ENCODE assay signal across 8 cellular contexts in the genomic region with DNA sequence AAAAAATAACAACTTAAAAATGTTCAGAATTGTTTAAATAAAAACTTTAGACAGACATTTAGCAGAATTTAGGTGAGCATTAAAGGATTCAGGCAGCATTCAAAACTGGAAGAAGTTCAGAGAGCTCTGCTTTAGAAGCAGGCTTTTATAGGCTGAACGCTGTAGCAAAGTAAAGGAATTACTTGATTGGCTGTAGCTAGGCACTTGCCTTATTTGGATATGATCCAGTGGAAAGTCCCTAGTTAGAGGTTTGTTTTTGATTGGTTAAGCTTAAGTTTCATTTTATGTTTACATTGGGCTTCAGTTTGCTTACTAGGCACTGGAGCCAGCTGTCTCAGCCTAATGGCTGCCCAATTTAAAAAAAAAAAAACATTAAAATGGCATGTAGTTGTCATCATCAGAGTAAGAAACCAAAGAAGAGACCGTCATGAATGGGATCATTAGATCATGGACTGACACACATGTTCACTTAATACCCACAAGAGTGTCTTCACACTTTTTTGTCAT.
A peak's percentile ranks its signal among the peaks of the same experiment; 100 is the strongest.
DNase-seq lines count a peak whose midpoint lies in the region; ATAC-seq and TF ChIP-seq lines count a peak whose summit lies in the region.

No MANE protein-coding gene starts in this region.

- H3K9me3 ChIP-seq in mesodermal cell (ENCODE audit: control insufficient read depth, low read length) = no peaks in the 10 kb centered on the region

- peak overlapping the region; percentile 38 for H2AFZ ChIP-seq in ACC112 (ENCODE audit: low read length, unreplicated experiment)

- H3K36me3 ChIP-seq in ACC112 (ENCODE audit: insufficient read depth, low read length) (no peaks in the 10 kb centered on the region), mesodermal cell (ENCODE audit: control insufficient read depth, insufficient read depth, low read length) (peaks cover 7% of the 10 kb centered on the region)

- in situ Hi-C loops in GM13976 (cut with MboI; ENCODE audit: low sequenced_read_pairs, unreplicated experiment) = no loop called here

- peak overlapping the region; percentile 2; the same call in 1 of the 2 replicates for H3K4me3 ChIP-seq in ACC112 (ENCODE audit: low read depth, low read length)
- H3K4me3 ChIP-seq in mesodermal cell (ENCODE audit: extremely low read depth, insufficient read depth, low read length, poor library complexity, severe bottlenecking) = no peak overlapping the region

- no peaks in the 10 kb centered on the region for H3K27me3 ChIP-seq in ACC112 (ENCODE audit: insufficient read depth, low read length)

- H3K27ac ChIP-seq in ACC112 (ENCODE audit: low read depth, low read length) (peak overlapping the region; percentile 43), mesodermal cell (ENCODE audit: low read depth, low read length, severe bottlenecking) (peak overlapping the region; percentile 16)

- ATAC-seq in HG02623 (IDR thresholded peaks at IDR 0.05; ENCODE audit: unreplicated experiment) = peak; percentile 97
- peak; percentile 99 for ATAC-seq in SK-N-SH treated with all-trans-retinoic acid at 6 μM for 48 hours

- no peaks in the 10 kb centered on the region for H3K79me2 ChIP-seq in ACC112 (ENCODE audit: control insufficient read depth, insufficient read depth, low read length, unreplicated experiment)

- TF ChIP-seq CTCF in GM13976 (IDR thresholded peaks at IDR 0.05; ENCODE audit: borderline replicate concordance, control extremely low read depth, extremely low read depth, insufficient read depth, missing control alignments) = no peak

- peak; percentile 75 for DNase-seq in GM13976 (ENCODE audit: low spot score)
- peak; percentile 95 for DNase-seq in NAMALWA (ENCODE audit: low spot score)
- peak; percentile 98 for DNase-seq in dedifferentiated amniotic fluid mesenchymal stem cell (ENCODE audit: extremely low spot score)
- DNase-seq in GOT3 (lab: John Stamatoyannopoulos, UW) = no peak

- H3K4me1 ChIP-seq in ACC112 (ENCODE audit: control insufficient read depth, insufficient read depth, low read length, unreplicated experiment) (peaks cover 7% of the 10 kb centered on the region), mesodermal cell (ENCODE audit: control insufficient read depth, insufficient read depth, low read length, poor library complexity, severe bottlenecking) (no peaks in the 10 kb centered on the region)

- 22 to 25% methylated on average over 1 of the region's 2 CpGs for WGBS in mesodermal cell (ENCODE audit: insufficient coverage in 2 of 2), 2 experiments

TF ChIP-seq in SK-N-SH treated with all-trans-retinoic acid at 6 μM for 48 hours, 23 proteins besides CTCF, POLR2A, EP300 and RAD21:
- TF ChIP-seq GLIS3 (CRISPR knock-in tag; IDR thresholded peaks at IDR 0.05) (no peak), BACH2 (CRISPR knock-in tag; IDR thresholded peaks at IDR 0.05; ENCODE audit: borderline replicate concordance) (no peak), ZNF565 (CRISPR knock-in tag; conservative IDR thresholded peaks at IDR 0.05; ENCODE audit: low read depth) (no peak), ARNTL (CRISPR knock-in tag; IDR thresholded peaks at IDR 0.05; ENCODE audit: borderline replicate concordance, low read depth) (no peak)
- TF ChIP-seq, protein P1, sequence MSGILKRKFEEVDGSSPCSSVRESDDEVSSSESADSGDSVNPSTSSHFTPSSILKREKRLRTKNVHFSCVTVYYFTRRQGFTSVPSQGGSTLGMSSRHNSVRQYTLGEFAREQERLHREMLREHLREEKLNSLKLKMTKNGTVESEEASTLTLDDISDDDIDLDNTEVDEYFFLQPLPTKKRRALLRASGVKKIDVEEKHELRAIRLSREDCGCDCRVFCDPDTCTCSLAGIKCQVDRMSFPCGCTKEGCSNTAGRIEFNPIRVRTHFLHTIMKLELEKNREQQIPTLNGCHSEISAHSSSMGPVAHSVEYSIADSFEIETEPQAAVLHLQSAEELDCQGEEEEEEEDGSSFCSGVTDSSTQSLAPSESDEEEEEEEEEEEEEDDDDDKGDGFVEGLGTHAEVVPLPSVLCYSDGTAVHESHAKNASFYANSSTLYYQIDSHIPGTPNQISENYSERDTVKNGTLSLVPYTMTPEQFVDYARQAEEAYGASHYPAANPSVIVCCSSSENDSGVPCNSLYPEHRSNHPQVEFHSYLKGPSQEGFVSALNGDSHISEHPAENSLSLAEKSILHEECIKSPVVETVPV (CRISPR knock-in tag; IDR thresholded peaks at IDR 0.05) = no peak
- TF ChIP-seq, protein P2, sequence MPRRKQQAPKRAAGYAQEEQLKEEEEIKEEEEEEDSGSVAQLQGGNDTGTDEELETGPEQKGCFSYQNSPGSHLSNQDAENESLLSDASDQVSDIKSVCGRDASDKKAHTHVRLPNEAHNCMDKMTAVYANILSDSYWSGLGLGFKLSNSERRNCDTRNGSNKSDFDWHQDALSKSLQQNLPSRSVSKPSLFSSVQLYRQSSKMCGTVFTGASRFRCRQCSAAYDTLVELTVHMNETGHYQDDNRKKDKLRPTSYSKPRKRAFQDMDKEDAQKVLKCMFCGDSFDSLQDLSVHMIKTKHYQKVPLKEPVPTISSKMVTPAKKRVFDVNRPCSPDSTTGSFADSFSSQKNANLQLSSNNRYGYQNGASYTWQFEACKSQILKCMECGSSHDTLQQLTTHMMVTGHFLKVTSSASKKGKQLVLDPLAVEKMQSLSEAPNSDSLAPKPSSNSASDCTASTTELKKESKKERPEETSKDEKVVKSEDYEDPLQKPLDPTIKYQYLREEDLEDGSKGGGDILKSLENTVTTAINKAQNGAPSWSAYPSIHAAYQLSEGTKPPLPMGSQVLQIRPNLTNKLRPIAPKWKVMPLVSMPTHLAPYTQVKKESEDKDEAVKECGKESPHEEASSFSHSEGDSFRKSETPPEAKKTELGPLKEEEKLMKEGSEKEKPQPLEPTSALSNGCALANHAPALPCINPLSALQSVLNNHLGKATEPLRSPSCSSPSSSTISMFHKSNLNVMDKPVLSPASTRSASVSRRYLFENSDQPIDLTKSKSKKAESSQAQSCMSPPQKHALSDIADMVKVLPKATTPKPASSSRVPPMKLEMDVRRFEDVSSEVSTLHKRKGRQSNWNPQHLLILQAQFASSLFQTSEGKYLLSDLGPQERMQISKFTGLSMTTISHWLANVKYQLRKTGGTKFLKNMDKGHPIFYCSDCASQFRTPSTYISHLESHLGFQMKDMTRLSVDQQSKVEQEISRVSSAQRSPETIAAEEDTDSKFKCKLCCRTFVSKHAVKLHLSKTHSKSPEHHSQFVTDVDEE (CRISPR knock-in tag; IDR thresholded peaks at IDR 0.05) = no peak
